Comparison of ENCODE assay signal across 18 cellular contexts in the genomic region with DNA sequence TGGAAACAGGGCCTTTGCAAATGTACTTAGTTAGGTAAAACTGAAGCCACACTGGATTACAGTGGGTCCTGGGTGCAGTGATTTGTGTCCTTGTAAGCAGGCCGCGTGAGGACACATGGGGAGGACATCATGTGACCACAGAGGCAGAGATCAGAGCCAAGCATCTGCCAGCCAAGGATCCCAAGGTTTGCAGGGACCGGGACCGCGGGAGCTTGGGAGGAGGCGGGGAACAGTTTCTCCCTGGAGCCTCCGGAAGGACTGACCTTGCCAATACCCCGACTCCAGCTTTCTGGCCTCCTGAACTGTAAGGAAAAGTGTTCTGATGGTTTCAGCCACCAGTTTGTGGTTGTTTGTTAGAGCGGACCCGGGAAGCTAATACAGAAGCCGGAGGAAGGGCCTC.
DNase-seq lines count a peak whose midpoint lies in the region; ATAC-seq and TF ChIP-seq lines count a peak whose summit lies in the region.
"Had no signal": no experiment of that assay in that cellular context is flagged by ENCODE, and none has a peak within 500 bp of the region (broad histone marks: within the 10 kb centered on the region; RNA-seq: fewer than 3 reads in every experiment).

No MANE protein-coding gene starts in this region.

- peak; percentile 56 to 82 for ATAC-seq in right cardiac atrium

- no peak for TF ChIP-seq POLR2A in adrenal gland (IDR thresholded peaks at IDR 0.05)
- no peak for TF ChIP-seq POLR2A in sigmoid colon (IDR thresholded peaks at IDR 0.05)

- 36 to 49% (median 44%) methylated on average over 6 to 11 of the region's 11 CpGs for WGBS in adrenal gland, 4 donors
- 36% methylated on average over 11 of the region's 11 CpGs for whole genome bisulfite sequencing in right cardiac atrium
- 73 to 78% methylated on average over 11 of the region's 11 CpGs for WGBS in sigmoid colon, 2 donors

- H3K27me3 ChIP-seq in adrenal gland (no peaks in the 10 kb centered on the region), right cardiac atrium (ENCODE audit: control insufficient read depth, insufficient read depth) (no peaks in the 10 kb centered on the region), sigmoid colon (no peaks in the 10 kb centered on the region)

- H3K4me3 ChIP-seq in adrenal gland (no peak overlapping the region), right cardiac atrium (ENCODE audit: low read length) (no peak overlapping the region), sigmoid colon (no peak overlapping the region)
- H3K4me3 ChIP-seq: PC-9 had no signal

- H3K36me3 ChIP-seq in adrenal gland (replicated peaks in 1 of 2) (no peaks in the 10 kb centered on the region), sigmoid colon (no peaks in the 10 kb centered on the region)

- intact Hi-C loops in adrenal gland (cut with DNase I) (no loop called here), right cardiac atrium (cut with DNase I) (no loop called here), sigmoid colon (cut with DNase I) (no loop called here)

- H3K27ac ChIP-seq in adrenal gland (peak overlapping the region in 2 of 5 donors; percentile 12 to 65), right cardiac atrium (ENCODE audit: low read length) (no peak overlapping the region), sigmoid colon (peak overlapping the region in 3 of 4 donors; percentile 32 to 53 (median 51))
- H3K27ac ChIP-seq: C4-2B, KMS-11, PC-9 had no signal

- H3K9me3 ChIP-seq in adrenal gland (replicated peaks in 1 of 3) (no peaks in the 10 kb centered on the region), right cardiac atrium (ENCODE audit: control insufficient read depth, low read length) (no peaks in the 10 kb centered on the region), sigmoid colon (no peaks in the 10 kb centered on the region)
- H3K9me3 ChIP-seq: SK-N-SH had no signal

- TF ChIP-seq EP300 in sigmoid colon (IDR thresholded peaks at IDR 0.05) = no peak

- no peak for TF ChIP-seq CTCF in adrenal gland (IDR thresholded peaks at IDR 0.05)
- no peak for TF ChIP-seq CTCF in sigmoid colon (IDR thresholded peaks at IDR 0.05)

- H3K4me1 ChIP-seq in adrenal gland (replicated peaks in 1 of 2) (peaks cover 0 to 13% of the 10 kb centered on the region in 2 donors), right cardiac atrium (ENCODE audit: control insufficient read depth, insufficient read depth, low read length) (no peaks in the 10 kb centered on the region), sigmoid colon (peaks cover 0 to 47% (median 36%) of the 10 kb centered on the region in 4 donors)

- DNase-seq in NCI-H82 treated with DMSO at 0.1 percent for 48 hours (lab: John Stamatoyannopoulos, UW; ENCODE audit: unreplicated experiment) (peak; percentile 26), adrenal gland (peak; percentile 43 to 92 (median 82)), right cardiac atrium (peak; percentile 32 to 81 (median 74)), sigmoid colon (no peak), putamen (ENCODE audit: low spot score) (no peak), OCI-M1 (lab: John Stamatoyannopoulos, UW) (no peak), NCI-H446 (lab: John Stamatoyannopoulos, UW) (no peak)
- DNase-seq: DMS153, EL, NCI-H1048, NCI-H1436 treated with DMSO at 0.1 percent for 48 hours, NCI-H2029 treated with DMSO at 0.1 percent for 48 hours, NCI-H2171 treated with DMSO at 0.1 percent for 48 hours, NCI-H748 treated with DMSO at 0.1 percent for 48 hours, PC-9, SK-N-SH had no signal

Comparison
In these comparisons a context has a peak if more than half of its experiments do, and no peak if none do; other contexts are left out.
1. DNase-seq: peak in NCI-H82 treated with DMSO at 0.1 percent for 48 hours (single experiment), adrenal gland (7 of 7) and right cardiac atrium (3 of 3); none in sigmoid colon (single experiment), putamen (single experiment), OCI-M1 (single experiment) and NCI-H446 (0 of 2).